24 cellular contexts compared by ENCODE assay signal in the genomic region with DNA sequence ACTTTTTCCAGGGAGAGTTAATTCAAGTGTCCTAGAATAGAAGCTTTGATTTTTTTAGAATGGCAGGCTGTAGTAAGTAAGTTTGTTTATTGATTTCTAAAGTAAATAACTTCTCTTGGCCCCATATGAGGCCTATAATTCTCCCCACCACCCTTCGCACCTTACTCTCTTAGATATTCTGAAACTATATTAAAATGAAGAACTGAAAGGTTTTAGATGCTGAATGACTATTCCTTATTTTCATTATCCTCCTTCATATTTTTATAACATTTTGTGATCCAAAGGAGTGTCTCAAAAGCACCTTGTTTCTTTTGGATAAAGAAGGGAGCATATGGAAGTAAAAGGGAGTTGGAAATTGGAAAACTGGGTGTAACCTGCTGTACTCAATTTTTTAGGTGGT.
"Had no signal": no experiment of that assay in that cellular context is flagged by ENCODE, and none has a peak within 500 bp of the region (broad histone marks: within the 10 kb centered on the region; RNA-seq: fewer than 3 reads in every experiment).

No MANE protein-coding gene starts in this region.

- ATAC-seq: K562, Panc1, PC-3, SK-N-SH treated with all-trans-retinoic acid at 6 μM for 48 hours had no signal

- H3K9me3 ChIP-seq: SJCRH30 had no signal

- DNase-seq: Kasumi-1, NCI-H1092 treated with DMSO at 0.1 percent for 48 hours, NCI-H1436, NCI-H187, NCI-H2029, NCI-H2081 treated with DMSO at 0.1 percent for 48 hours, NCI-H2171, NCI-H226, NCI-H446, NCI-H510A, NCI-H524 treated with DMSO at 0.1 percent for 48 hours, NCI-H69, NCI-H774, PC-3, SHP77, SJCRH30, T-helper 2 cell had no signal

- H3K4me1 ChIP-seq: SJCRH30 had no signal

- H3K4me3 ChIP-seq: K562, SJCRH30 had no signal

- H3K36me3 ChIP-seq: SJCRH30 had no signal

- H3K27ac ChIP-seq: HL-60, KMS-11, RWPE1, SJCRH30 had no signal

- H3K27me3 ChIP-seq: SJCRH30 had no signal

- FAIRE-seq: HTR-8/SVneo, K562 had no signal
